ENCODE assay signal across 4 cellular contexts in the genomic region with DNA sequence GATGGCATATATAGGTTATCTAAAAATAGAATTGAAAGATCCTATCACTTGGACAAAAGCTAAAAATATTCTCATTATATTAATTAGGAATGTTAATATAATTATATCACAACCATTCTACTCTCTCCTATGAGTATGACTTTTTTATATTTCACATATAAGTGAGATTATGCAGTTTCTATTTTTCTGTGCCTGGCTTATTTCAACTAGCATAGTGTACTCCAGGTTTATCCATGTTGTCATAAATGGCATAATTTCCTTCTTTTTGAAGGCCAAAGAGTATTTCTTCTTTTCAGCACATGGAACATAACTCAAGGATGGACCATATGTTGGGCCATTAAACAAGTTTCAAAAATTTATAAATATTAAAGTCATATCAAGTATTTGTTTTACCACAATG.
"Had no signal": no experiment of that assay in that cellular context is flagged by ENCODE, and none has a peak within 500 bp of the region (broad histone marks: within the 10 kb centered on the region; RNA-seq: fewer than 3 reads in every experiment).

No MANE protein-coding gene starts in this region.

- DNase-seq: H9, HCEC 1CT, IMR-90 had no signal

- H3K4me3 Mint-ChIP-seq: GM23338, H9 had no signal

- H3K4me3 ChIP-seq: GM23338 had no signal

- H3K9me3 Mint-ChIP-seq: GM23338, H9 had no signal

- H3K27ac Mint-ChIP-seq: GM23338 had no signal
